In the genomic region with DNA sequence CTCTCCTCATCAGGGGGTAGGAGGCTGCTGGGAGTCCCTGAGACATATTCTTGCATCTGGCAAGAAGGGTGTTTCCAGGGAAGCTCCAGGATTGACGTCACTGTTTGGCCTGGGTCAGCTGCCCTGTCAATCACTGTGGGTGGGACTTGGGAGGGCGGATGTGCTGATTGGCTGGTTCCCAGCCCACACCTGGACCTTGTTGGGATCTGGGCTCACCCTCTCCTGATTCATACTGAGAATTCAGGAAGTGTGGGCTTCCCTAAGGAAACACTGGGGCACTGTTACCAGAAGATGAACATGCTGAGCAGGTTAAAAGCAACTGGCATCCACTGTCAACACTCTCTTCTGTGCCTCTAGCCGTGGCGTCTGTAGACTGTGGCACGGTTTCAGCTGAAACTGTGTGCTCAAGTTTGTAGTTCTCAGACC, we compare ENCODE assay signal across 1 cellular context.
TF ChIP-seq lines count a peak whose summit lies in the region.

No MANE protein-coding gene starts in this region.

TF ChIP-seq in HepG2, 621 proteins besides CTCF, POLR2A, EP300 and RAD21:
- TF ChIP-seq CREB1 (IDR thresholded peaks at IDR 0.05) (peak; percentile 70), CREB1 (CRISPR knock-in tag; IDR thresholded peaks at IDR 0.05) (no peak), SMAD1 (CRISPR knock-in tag; IDR thresholded peaks at IDR 0.05; ENCODE audit: borderline replicate concordance, low read depth) (no peak)
